In the genomic region with DNA sequence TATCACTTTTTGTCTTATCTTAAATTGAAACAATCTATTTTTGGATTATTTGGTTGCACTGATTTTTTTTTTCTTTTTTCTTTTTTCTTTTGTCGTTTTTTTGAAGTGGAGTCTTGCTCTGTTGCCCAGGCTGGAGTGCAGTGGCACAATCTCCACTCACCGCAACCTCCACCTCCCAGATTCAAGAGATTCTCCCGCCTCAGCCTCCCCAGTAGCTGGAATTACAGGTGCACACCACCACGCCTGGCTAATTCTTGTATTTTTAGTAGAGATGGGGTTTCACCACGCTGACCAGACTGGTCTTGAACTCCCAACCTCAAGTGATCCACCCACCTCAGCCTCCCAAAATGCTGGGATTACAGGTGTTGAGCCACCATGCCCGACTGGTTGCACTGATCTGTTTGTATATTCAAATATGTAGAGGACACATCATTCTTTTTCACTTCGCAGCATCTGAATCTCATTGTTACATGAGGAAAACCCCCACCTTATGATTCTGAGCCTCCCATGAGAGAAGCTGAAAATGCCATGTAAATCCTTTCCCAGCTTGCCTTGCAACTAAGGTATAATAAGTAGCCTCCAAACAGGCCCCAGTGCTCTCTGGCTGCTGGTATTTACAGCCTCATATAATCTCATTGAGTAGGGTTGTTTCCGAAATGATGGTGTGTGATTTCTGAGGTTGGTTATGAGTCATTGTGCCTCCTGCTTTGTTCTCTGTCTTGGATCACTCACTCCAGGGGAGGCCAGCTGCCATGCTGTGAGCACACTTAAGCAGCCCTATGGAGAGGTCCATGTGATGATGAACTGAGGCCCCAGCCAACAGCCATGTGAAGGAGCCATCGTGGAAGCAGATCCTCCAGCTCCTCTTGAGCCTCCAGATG, we compare ENCODE assay signal across 8 cellular contexts. TPM values are rescaled to one million over a fixed set of nuclear protein-coding genes. Genes with fewer than 3 reads are reported as not detected.
DNase-seq lines count a peak whose midpoint lies in the region; ATAC-seq and TF ChIP-seq lines count a peak whose summit lies in the region.

No MANE protein-coding gene starts in this region.

- no peaks in the 10 kb centered on the region for H4K20me1 ChIP-seq in neural progenitor cell (ENCODE audit: low read depth)

- ATAC-seq in GM21367 (IDR thresholded peaks at IDR 0.05; ENCODE audit: unreplicated experiment) (peak; percentile 33), HG03571 (IDR thresholded peaks at IDR 0.05; ENCODE audit: unreplicated experiment) (peak; percentile 39), naive B cell (ENCODE audit: low read depth in 2 of 2) (no peak)
- ATAC-seq in activated CD8-positive, alpha-beta T cell treated with anti-CD3 and anti-CD28 coated beads for 36 hours: peak; percentile 35

- H3K27me3 ChIP-seq in GM06990 (replicated peaks; ENCODE audit: control insufficient read depth, insufficient read depth, low read length) (no peaks in the 10 kb centered on the region), neural progenitor cell (no peaks in the 10 kb centered on the region)

- H3K27me3 Mint-ChIP-seq in activated CD8-positive, alpha-beta T cell treated with anti-CD3 and anti-CD28 coated beads for 36 hours: peaks cover under 1% of the 10 kb centered on the region
- H3K27me3 Mint-ChIP-seq in naive B cell: no peaks in the 10 kb centered on the region
- peaks cover 2% of the 10 kb centered on the region for H3K27me3 Mint-ChIP-seq in neural progenitor cell (ENCODE audit: insufficient read depth, low read depth)

- H3K79me2 ChIP-seq in neural progenitor cell (ENCODE audit: low read depth): peaks cover 6% of the 10 kb centered on the region

- H3K27ac ChIP-seq in neural progenitor cell: no peak overlapping the region

- H3K4me3 ChIP-seq in GM06990 (replicated peaks; ENCODE audit: low read depth, low read length) (peak overlapping the region; percentile 72), neural progenitor cell (no peak overlapping the region)

- peak overlapping the region; percentile 86 for H3K4me3 Mint-ChIP-seq in activated CD8-positive, alpha-beta T cell treated with anti-CD3 and anti-CD28 coated beads for 36 hours
- no peak overlapping the region for H3K4me3 Mint-ChIP-seq in naive B cell
- no peak overlapping the region for H3K4me3 Mint-ChIP-seq in neural progenitor cell

- H3K9ac ChIP-seq in neural progenitor cell: no peak overlapping the region

- H3K36me3 ChIP-seq in GM06990 (ENCODE audit: control insufficient read depth, insufficient read depth, low read length): no peaks in the 10 kb centered on the region
- H3K36me3 ChIP-seq in neural progenitor cell: no peaks in the 10 kb centered on the region

- peaks cover 37% of the 10 kb centered on the region for H3K4me1 Mint-ChIP-seq in activated CD8-positive, alpha-beta T cell treated with anti-CD3 and anti-CD28 coated beads for 36 hours (ENCODE audit: low read depth)
- peaks cover 13 to 18% (median 15%) of the 10 kb centered on the region in 3 donors for H3K4me1 Mint-ChIP-seq in naive B cell
- H3K4me1 Mint-ChIP-seq in neural progenitor cell: peaks cover 16% of the 10 kb centered on the region

- peaks cover 5% of the 10 kb centered on the region for H3K4me1 ChIP-seq in neural progenitor cell

- no peak overlapping the region for H3K4me2 ChIP-seq in neural progenitor cell

- H3K9me3 ChIP-seq in neural progenitor cell (ENCODE audit: low read depth): no peaks in the 10 kb centered on the region

- no peaks in the 10 kb centered on the region for H3K9me3 Mint-ChIP-seq in activated CD8-positive, alpha-beta T cell treated with anti-CD3 and anti-CD28 coated beads for 36 hours
- H3K9me3 Mint-ChIP-seq in naive B cell: peaks cover 0 to under 1% (median 0%) of the 10 kb centered on the region in 7 donors
- no peaks in the 10 kb centered on the region for H3K9me3 Mint-ChIP-seq in neural progenitor cell

- CTCF ChIA-PET in activated CD8-positive, alpha-beta T cell treated with anti-CD3 and anti-CD28 coated beads for 36 hours (lab: Charles Lee): interaction anchor here (0.9 to 1.3 kb wide), 5 partner anchors 9 to 41 kb away, joined by 3 to 5 read pairs (median 4); no protein-coding TSS in a partner anchor

- DNase-seq in GM06990 (ENCODE audit: extremely low read depth, insufficient read length) (peak; percentile 84), naive B cell (no peak), neural progenitor cell (ENCODE audit: low spot score) (no peak), medulla oblongata (ENCODE audit: extremely low spot score) (no peak), GOT3 (lab: John Stamatoyannopoulos, UW) (no peak)
- DNase-seq in activated CD8-positive, alpha-beta T cell treated with anti-CD3 and anti-CD28 coated beads for 36 hours: peak; percentile 85

- intact Hi-C loops in activated CD8-positive, alpha-beta T cell treated with anti-CD3 and anti-CD28 coated beads for 36 hours (cut with micrococcal nuclease): loop anchor here (2.0 to 5.0 kb wide), 2 partner anchors 18 to 42 kb away; partner anchors contain the start of gene TDG

- TF ChIP-seq CTCF in GM06990 (IDR thresholded peaks at IDR 0.05; ENCODE audit: insufficient read depth, low read length, poor library complexity, severe bottlenecking) (no peak), neural progenitor cell (IDR thresholded peaks at IDR 0.05) (no peak)
- TF ChIP-seq CTCF in activated CD8-positive, alpha-beta T cell treated with anti-CD3 and anti-CD28 coated beads for 36 hours (IDR thresholded peaks at IDR 0.05): no peak

- peaks cover 12% of the 10 kb centered on the region for H3F3A ChIP-seq in neural progenitor cell (ENCODE audit: low read depth)

- peak overlapping the region; percentile 93 for H3K27ac Mint-ChIP-seq in activated CD8-positive, alpha-beta T cell treated with anti-CD3 and anti-CD28 coated beads for 36 hours
- H3K27ac Mint-ChIP-seq in naive B cell: peak overlapping the region in 4 of 6 donors; percentile 33 to 83 (median 64)
- H3K27ac Mint-ChIP-seq in neural progenitor cell: no peak overlapping the region

- peaks cover 18% of the 10 kb centered on the region for H3K36me3 Mint-ChIP-seq in activated CD8-positive, alpha-beta T cell treated with anti-CD3 and anti-CD28 coated beads for 36 hours (ENCODE audit: low read depth)
- H3K36me3 Mint-ChIP-seq in naive B cell: no peaks in the 10 kb centered on the region
- peaks cover 5% of the 10 kb centered on the region for H3K36me3 Mint-ChIP-seq in neural progenitor cell

- POLR2A ChIA-PET in activated CD8-positive, alpha-beta T cell treated with anti-CD3 and anti-CD28 coated beads for 36 hours (lab: Charles Lee): interaction anchor here (0.5 to 7.0 kb wide), 18 partner anchors 10 to 45 kb away, joined by 3 to 76 read pairs (median 3); partner anchors contain the start of gene TDG

- no peak overlapping the region for H2AFZ ChIP-seq in neural progenitor cell (replicated peaks)

RNA-seq across cellular contexts. Expression of gene HSP90B1, which starts 5.2 kb away (rescaled TPM):
- total RNA-seq in activated CD8-positive, alpha-beta T cell treated with anti-CD3 and anti-CD28 coated beads for 36 hours: 100 to 1,000 TPM; 412 to 418 TPM
- polyA plus RNA-seq in naive B cell (ENCODE audit: low read depth in 6 of 6): 100 to 1,000 TPM; 152 to 207 (median 177) TPM
- 384 and 588 TPM in 2 replicates for total RNA-seq in neural progenitor cell (ENCODE audit: low replicate concordance)

RNA-seq across cellular contexts. Expression of gene TDG, which starts 40.7 kb away (rescaled TPM):
- total RNA-seq in activated CD8-positive, alpha-beta T cell treated with anti-CD3 and anti-CD28 coated beads for 36 hours: 10 to 100 TPM; 37.4 to 37.5 TPM
- polyA plus RNA-seq in naive B cell (ENCODE audit: low read depth in 6 of 6): 10 to 100 TPM; 19.3 to 27.1 (median 21.1) TPM
- 60.2 and 88.1 TPM in 2 replicates for total RNA-seq in neural progenitor cell (ENCODE audit: low replicate concordance)

Comparison
In these comparisons a context has a peak if more than half of its experiments do, and no peak if none do; other contexts are left out.
1. DNase-seq: peak in GM06990 (single experiment) and activated CD8-positive, alpha-beta T cell treated with anti-CD3 and anti-CD28 coated beads for 36 hours (single experiment); none in naive B cell (single experiment), neural progenitor cell (single experiment), medulla oblongata (single experiment) and GOT3 (single experiment).
2. ATAC-seq: peak in GM21367 (single experiment), HG03571 (single experiment) and activated CD8-positive, alpha-beta T cell treated with anti-CD3 and anti-CD28 coated beads for 36 hours (single experiment); none in naive B cell (0 of 2).